In genomic region chr10:21314234-21314633, GRCh38 we compare ENCODE assay signal across 1 cellular context.
TF ChIP-seq lines count a peak whose summit lies in the region.

No MANE protein-coding gene starts in this region.

TF ChIP-seq in HCT116, 20 proteins besides CTCF, POLR2A, EP300 and RAD21 (continued from another document):
- TF ChIP-seq YY1 (IDR thresholded peaks at IDR 0.05; ENCODE audit: extremely low read depth, insufficient replicate concordance, low read depth, low read length), result no peak
- TF ChIP-seq JUND (IDR thresholded peaks at IDR 0.05), result no peak
- TF ChIP-seq TCF7L2 (IDR thresholded peaks at IDR 0.05; ENCODE audit: borderline replicate concordance, extremely low read depth, insufficient read depth, insufficient read length), result no peak
TF ChIP-seq in HCT116: peak in this region for 0.
